1 cellular context compared by ENCODE assay signal in genomic region chr3:180612363-180612762, GRCh38.
TF ChIP-seq lines count a peak whose summit lies in the region.

No MANE protein-coding gene starts in this region.

TF ChIP-seq in SK-N-SH, 30 proteins besides CTCF, POLR2A, EP300 and RAD21 (continued from another document):
- TF ChIP-seq IRF3 (IDR thresholded peaks at IDR 0.05; ENCODE audit: low read depth, low read length) (no peak), NRF1 (IDR thresholded peaks at IDR 0.05; ENCODE audit: low read depth, low read length) (no peak)
